1 cellular context compared by ENCODE assay signal in the genomic region with DNA sequence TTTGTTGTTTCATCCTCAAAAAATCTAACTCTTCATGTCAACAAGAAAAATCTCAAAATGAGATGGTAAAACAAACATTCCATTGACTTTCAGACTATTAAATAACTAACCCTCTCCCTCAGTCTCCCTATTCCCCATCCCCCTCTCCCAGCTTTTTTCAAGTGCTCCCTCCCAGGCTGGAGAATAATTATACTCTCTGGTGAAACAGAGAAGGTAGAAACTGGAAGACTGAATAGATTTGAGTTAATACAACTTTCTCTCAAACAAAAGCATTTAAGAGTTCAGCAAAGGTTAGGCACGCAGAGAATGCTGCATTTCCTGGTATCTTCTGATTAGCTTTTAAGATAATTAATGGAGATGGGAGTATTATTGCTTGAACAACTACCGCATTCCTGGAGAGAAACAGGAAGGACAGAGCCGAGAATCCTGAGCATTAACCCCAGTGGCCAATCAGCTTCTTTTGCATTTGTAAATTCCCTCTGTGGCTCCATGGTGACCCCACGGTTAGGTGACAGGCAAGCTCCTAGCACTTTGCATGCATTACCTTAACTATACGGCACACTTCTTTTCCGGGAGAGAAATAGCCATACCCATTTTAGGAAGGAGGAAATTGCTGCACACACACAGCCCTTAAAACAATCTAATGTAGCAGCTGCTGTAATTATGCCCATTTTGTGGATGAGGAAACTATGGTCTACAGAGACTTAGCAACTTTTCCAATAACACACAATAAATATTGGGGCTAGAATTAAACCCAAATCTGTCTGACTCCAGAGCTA.
TF ChIP-seq lines count a peak whose summit lies in the region.

No MANE protein-coding gene starts in this region.

TF ChIP-seq in WTC11, 78 proteins besides CTCF, POLR2A, EP300 and RAD21 (continued from another document):
- TF ChIP-seq, protein P1, sequence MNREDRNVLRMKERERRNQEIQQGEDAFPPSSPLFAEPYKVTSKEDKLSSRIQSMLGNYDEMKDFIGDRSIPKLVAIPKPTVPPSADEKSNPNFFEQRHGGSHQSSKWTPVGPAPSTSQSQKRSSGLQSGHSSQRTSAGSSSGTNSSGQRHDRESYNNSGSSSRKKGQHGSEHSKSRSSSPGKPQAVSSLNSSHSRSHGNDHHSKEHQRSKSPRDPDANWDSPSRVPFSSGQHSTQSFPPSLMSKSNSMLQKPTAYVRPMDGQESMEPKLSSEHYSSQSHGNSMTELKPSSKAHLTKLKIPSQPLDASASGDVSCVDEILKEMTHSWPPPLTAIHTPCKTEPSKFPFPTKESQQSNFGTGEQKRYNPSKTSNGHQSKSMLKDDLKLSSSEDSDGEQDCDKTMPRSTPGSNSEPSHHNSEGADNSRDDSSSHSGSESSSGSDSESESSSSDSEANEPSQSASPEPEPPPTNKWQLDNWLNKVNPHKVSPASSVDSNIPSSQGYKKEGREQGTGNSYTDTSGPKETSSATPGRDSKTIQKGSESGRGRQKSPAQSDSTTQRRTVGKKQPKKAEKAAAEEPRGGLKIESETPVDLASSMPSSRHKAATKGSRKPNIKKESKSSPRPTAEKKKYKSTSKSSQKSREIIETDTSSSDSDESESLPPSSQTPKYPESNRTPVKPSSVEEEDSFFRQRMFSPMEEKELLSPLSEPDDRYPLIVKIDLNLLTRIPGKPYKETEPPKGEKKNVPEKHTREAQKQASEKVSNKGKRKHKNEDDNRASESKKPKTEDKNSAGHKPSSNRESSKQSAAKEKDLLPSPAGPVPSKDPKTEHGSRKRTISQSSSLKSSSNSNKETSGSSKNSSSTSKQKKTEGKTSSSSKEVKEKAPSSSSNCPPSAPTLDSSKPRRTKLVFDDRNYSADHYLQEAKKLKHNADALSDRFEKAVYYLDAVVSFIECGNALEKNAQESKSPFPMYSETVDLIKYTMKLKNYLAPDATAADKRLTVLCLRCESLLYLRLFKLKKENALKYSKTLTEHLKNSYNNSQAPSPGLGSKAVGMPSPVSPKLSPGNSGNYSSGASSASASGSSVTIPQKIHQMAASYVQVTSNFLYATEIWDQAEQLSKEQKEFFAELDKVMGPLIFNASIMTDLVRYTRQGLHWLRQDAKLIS (CRISPR knock-in tag; IDR thresholded peaks at IDR 0.05; ENCODE audit: borderline replicate concordance): no peak
- TF ChIP-seq TEAD1 (CRISPR knock-in tag; IDR thresholded peaks at IDR 0.05) (peak; percentile 94), RORB (CRISPR knock-in tag; IDR thresholded peaks at IDR 0.05) (no peak), SMAD3 (CRISPR knock-in tag; IDR thresholded peaks at IDR 0.05; ENCODE audit: borderline replicate concordance) (no peak)
- TF ChIP-seq, protein P2, sequence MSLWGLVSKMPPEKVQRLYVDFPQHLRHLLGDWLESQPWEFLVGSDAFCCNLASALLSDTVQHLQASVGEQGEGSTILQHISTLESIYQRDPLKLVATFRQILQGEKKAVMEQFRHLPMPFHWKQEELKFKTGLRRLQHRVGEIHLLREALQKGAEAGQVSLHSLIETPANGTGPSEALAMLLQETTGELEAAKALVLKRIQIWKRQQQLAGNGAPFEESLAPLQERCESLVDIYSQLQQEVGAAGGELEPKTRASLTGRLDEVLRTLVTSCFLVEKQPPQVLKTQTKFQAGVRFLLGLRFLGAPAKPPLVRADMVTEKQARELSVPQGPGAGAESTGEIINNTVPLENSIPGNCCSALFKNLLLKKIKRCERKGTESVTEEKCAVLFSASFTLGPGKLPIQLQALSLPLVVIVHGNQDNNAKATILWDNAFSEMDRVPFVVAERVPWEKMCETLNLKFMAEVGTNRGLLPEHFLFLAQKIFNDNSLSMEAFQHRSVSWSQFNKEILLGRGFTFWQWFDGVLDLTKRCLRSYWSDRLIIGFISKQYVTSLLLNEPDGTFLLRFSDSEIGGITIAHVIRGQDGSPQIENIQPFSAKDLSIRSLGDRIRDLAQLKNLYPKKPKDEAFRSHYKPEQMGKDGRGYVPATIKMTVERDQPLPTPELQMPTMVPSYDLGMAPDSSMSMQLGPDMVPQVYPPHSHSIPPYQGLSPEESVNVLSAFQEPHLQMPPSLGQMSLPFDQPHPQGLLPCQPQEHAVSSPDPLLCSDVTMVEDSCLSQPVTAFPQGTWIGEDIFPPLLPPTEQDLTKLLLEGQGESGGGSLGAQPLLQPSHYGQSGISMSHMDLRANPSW (CRISPR knock-in tag; conservative IDR thresholded peaks at IDR 0.05; ENCODE audit: low read depth): no peak
TF ChIP-seq in WTC11: peak in this region for 6.
